In genomic region chr10:517872-518475, GRCh38 we compare ENCODE assay signal across 11 cellular contexts.
"Had no signal": no experiment of that assay in that cellular context is flagged by ENCODE, and none has a peak within 500 bp of the region (broad histone marks: within the 10 kb centered on the region; RNA-seq: fewer than 3 reads in every experiment).

No MANE protein-coding gene starts in this region.

- H3K36me3 ChIP-seq: gastrocnemius medialis, neutrophil, thyroid gland had no signal

- ATAC-seq: gastrocnemius medialis had no signal

- DNase-seq: activated CD4-positive, alpha-beta T cell treated with anti-CD3 and anti-CD28 coated beads, Interleukin-2, amount 50 U/mL, for 1 hour; activated naive CD8-positive, alpha-beta T cell treated with anti-CD3 and anti-CD28 coated beads for 36 hours; effector memory CD4-positive, alpha-beta T cell; gastrocnemius medialis; stimulated activated CD4-positive, alpha-beta T cell treated with anti-CD3 and anti-CD28 coated beads, Interleukin-4, amount 100 ng/mL, for 24 hours; T-helper 2 cell; thyroid gland had no signal

- FAIRE-seq: bronchial epithelial cell, colon had no signal

- H3K27me3 ChIP-seq: gastrocnemius medialis, thyroid gland had no signal

- H3K9me3 Mint-ChIP-seq: activated naive CD8-positive, alpha-beta T cell treated with anti-CD3 and anti-CD28 coated beads for 36 hours had no signal

- H3K4me3 Mint-ChIP-seq: activated naive CD8-positive, alpha-beta T cell treated with anti-CD3 and anti-CD28 coated beads for 36 hours had no signal

- H3K27ac ChIP-seq: epithelial cell of prostate, gastrocnemius medialis, neutrophil, thyroid gland had no signal

- H3K27me3 Mint-ChIP-seq: activated naive CD8-positive, alpha-beta T cell treated with anti-CD3 and anti-CD28 coated beads for 36 hours had no signal

- H3K27ac Mint-ChIP-seq: activated naive CD8-positive, alpha-beta T cell treated with anti-CD3 and anti-CD28 coated beads for 36 hours had no signal

- H3K9me3 ChIP-seq: gastrocnemius medialis, neutrophil, thyroid gland had no signal

- H3K4me3 ChIP-seq: gastrocnemius medialis, thyroid gland had no signal

- H3K36me3 Mint-ChIP-seq: activated naive CD8-positive, alpha-beta T cell treated with anti-CD3 and anti-CD28 coated beads for 36 hours had no signal
